In genomic region chr21:40231979-40232378, GRCh38 we compare ENCODE assay signal across 35 cellular contexts.
"Had no signal": no experiment of that assay in that cellular context is flagged by ENCODE, and none has a peak within 500 bp of the region (broad histone marks: within the 10 kb centered on the region; RNA-seq: fewer than 3 reads in every experiment).

No MANE protein-coding gene starts in this region.

- DNase-seq: Karpas-422, Kasumi-1, MG63, MM.1S, MV-4-11, NCI-H1048, NCI-H1092, NCI-H1092 treated with DMSO at 0.1 percent for 48 hours, NCI-H1105, NCI-H1105 treated with DMSO at 0.1 percent for 48 hours, NCI-H1417, NCI-H1417 treated with DMSO at 0.1 percent for 48 hours, NCI-H1436, NCI-H1436 treated with DMSO at 0.1 percent for 48 hours, NCI-H146, NCI-H1694, NCI-H1694 treated with DMSO at 0.1 percent for 48 hours, NCI-H187, NCI-H187 treated with DMSO at 0.1 percent for 48 hours, NCI-H1930, NCI-H2029, NCI-H2029 treated with DMSO at 0.1 percent for 48 hours, NCI-H2081, NCI-H2081 treated with DMSO at 0.1 percent for 48 hours, NCI-H2107, NCI-H2171, NCI-H2171 treated with DMSO at 0.1 percent for 48 hours, NCI-H2227 treated with DMSO at 0.1 percent for 48 hours, NCI-H226, NCI-H345, NCI-H446, NCI-H446 treated with DMSO at 0.1 percent for 48 hours, NCI-H510A, NCI-H510A treated with DMSO at 0.1 percent for 48 hours, NCI-H524 had no signal

- H3K36me3 ChIP-seq: MG63 had no signal

- H3K9me3 ChIP-seq: MG63 had no signal

- H3K4me3 ChIP-seq: MG63 had no signal
